ENCODE assay signal across 20 cellular contexts in the genomic region with DNA sequence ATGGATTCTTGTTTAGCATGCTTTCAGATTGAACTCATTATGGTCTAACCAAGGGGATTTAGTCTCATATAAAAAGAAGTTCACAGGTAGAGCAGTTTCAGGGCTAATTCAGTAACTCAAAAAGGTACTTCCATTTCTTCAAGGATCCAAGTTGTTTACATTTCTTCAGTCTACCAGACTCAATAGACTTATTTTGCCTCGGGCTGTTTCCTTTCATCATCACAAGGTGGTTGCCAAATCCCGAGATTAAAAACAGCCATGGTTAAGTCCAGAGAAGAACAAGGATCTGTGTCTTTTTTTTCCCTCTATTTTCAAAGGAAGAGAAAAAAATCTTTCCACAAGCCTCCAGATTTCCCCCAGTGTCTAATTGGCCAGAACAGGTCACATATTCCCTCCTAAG.
DNase-seq lines count a peak whose midpoint lies in the region; ATAC-seq and TF ChIP-seq lines count a peak whose summit lies in the region.
"Had no signal": no experiment of that assay in that cellular context is flagged by ENCODE, and none has a peak within 500 bp of the region (broad histone marks: within the 10 kb centered on the region; RNA-seq: fewer than 3 reads in every experiment).

No MANE protein-coding gene starts in this region.

- no peaks in the 10 kb centered on the region for H3K36me3 ChIP-seq in HUES6 (ENCODE audit: control insufficient read depth, insufficient read depth, low read length)
- H3K36me3 ChIP-seq in naive thymus-derived CD4-positive, alpha-beta T cell (ENCODE audit: control insufficient read depth in 2 of 3, insufficient read depth in 3 of 3, low read length in 3 of 3): no peaks in the 10 kb centered on the region
- H3K36me3 ChIP-seq in MM.1S (replicated peaks; ENCODE audit: insufficient read depth, low read length): no peaks in the 10 kb centered on the region
- H3K36me3 ChIP-seq: ascending aorta, BE2C, lower lobe of right lung, ovary, Peyer's patch, thyroid gland had no signal

- H3K27ac ChIP-seq in HUES6 (ENCODE audit: low read depth, low read length) (peak overlapping the region; percentile 87; the same call in 1 of the 2 replicates), MM.1S (ENCODE audit: low read length) (no peak overlapping the region)
- no peak overlapping the region for H3K27ac ChIP-seq in naive thymus-derived CD4-positive, alpha-beta T cell (ENCODE audit: low read depth, low read length)
- H3K27ac ChIP-seq: ascending aorta, lower lobe of right lung, ovary, Peyer's patch, thyroid gland had no signal

- H3K4me3 ChIP-seq in HUES6 (ENCODE audit: low read depth, low read length): no peak overlapping the region
- H3K4me3 ChIP-seq in naive thymus-derived CD4-positive, alpha-beta T cell (ENCODE audit: low read length): no peak overlapping the region
- H3K4me3 ChIP-seq in MM.1S (ENCODE audit: low read length): no peak overlapping the region
- H3K4me3 ChIP-seq: ascending aorta, lower lobe of right lung, ovary, Peyer's patch, thyroid gland had no signal

- peak; percentile 43 for DNase-seq in EL
- DNase-seq in MCF 10A (ENCODE audit: unreplicated experiment): peak; percentile 85
- DNase-seq in naive thymus-derived CD4-positive, alpha-beta T cell: no peak
- DNase-seq in OCI-M1 (lab: John Stamatoyannopoulos, UW): no peak
- DNase-seq in inferior parietal cortex (ENCODE audit: extremely low spot score): no peak
- DNase-seq in MM.1S: no peak
- DNase-seq: activated effector memory CD4-positive, alpha-beta T cell treated with anti-CD3 and anti-CD28 coated beads, Interleukin-2, amount 50 U/mL, for 16 hours; BE2C; cerebellar nuclear complex; H9; islet precursor cell; lower lobe of right lung; naive B cell; ovary; Peyer's patch; stimulated activated naive CD4-positive, alpha-beta T cell; thyroid gland had no signal

- no peak for ATAC-seq in naive thymus-derived CD4-positive, alpha-beta T cell
- ATAC-seq: lower lobe of right lung had no signal

- H3K27me3 ChIP-seq in HUES6 (ENCODE audit: control insufficient read depth, insufficient read depth, low read length) (no peaks in the 10 kb centered on the region), MM.1S (replicated peaks; ENCODE audit: insufficient read depth, low read length) (no peaks in the 10 kb centered on the region)
- no peaks in the 10 kb centered on the region for H3K27me3 ChIP-seq in naive thymus-derived CD4-positive, alpha-beta T cell (ENCODE audit: control insufficient read depth in 2 of 2, insufficient read depth in 2 of 2, low read length in 2 of 2)
- H3K27me3 ChIP-seq: ascending aorta, BE2C, ovary, Peyer's patch, thyroid gland had no signal

- H3K27me3 Mint-ChIP-seq in MCF 10A (ENCODE audit: insufficient read depth, unreplicated experiment): no peaks in the 10 kb centered on the region
- H3K27me3 Mint-ChIP-seq in naive thymus-derived CD4-positive, alpha-beta T cell: peaks cover 0 to 43% (median 0%) of the 10 kb centered on the region in 5 donors

- no peak overlapping the region for H3K4me3 Mint-ChIP-seq in MCF 10A (ENCODE audit: unreplicated experiment)
- H3K4me3 Mint-ChIP-seq in naive thymus-derived CD4-positive, alpha-beta T cell: peak overlapping the region in 1 of 10 donors; percentile 72
- H3K4me3 Mint-ChIP-seq: naive B cell; T-helper 2 cell treated with Interferon-gamma antibody and Interleukin-4, amounts not matched to agents 5 μg/mL and 100 μg/mL, for 36 hours had no signal

- H3K9me3 ChIP-seq in HUES6 (ENCODE audit: control insufficient read depth, insufficient read depth, low read depth, low read length) (peaks cover 6% of the 10 kb centered on the region; the same call in 1 of the 2 replicates), MM.1S (replicated peaks; ENCODE audit: insufficient read depth, low read length) (no peaks in the 10 kb centered on the region)
- H3K9me3 ChIP-seq in naive thymus-derived CD4-positive, alpha-beta T cell (ENCODE audit: control insufficient read depth in 2 of 3, low read length in 3 of 3): no peaks in the 10 kb centered on the region
- H3K9me3 ChIP-seq: ascending aorta, BE2C, lower lobe of right lung, ovary, Peyer's patch had no signal

- H3K4me1 ChIP-seq in HUES6 (ENCODE audit: control insufficient read depth, insufficient read depth, low read length): peaks cover 49% of the 10 kb centered on the region
- peaks cover 0 to 41% of the 10 kb centered on the region in 2 donors for H3K4me1 ChIP-seq in naive thymus-derived CD4-positive, alpha-beta T cell (ENCODE audit: control insufficient read depth in 2 of 2, insufficient read depth in 2 of 2, low read length in 2 of 2)
- H3K4me1 ChIP-seq in MM.1S (ENCODE audit: low read length): no peaks in the 10 kb centered on the region
- H3K4me1 ChIP-seq: BE2C had no signal

- no peaks in the 10 kb centered on the region for H4K20me1 ChIP-seq in MM.1S (ENCODE audit: insufficient read depth, low read length)

- H3F3A ChIP-seq in MM.1S (ENCODE audit: insufficient read depth, low read length): no peaks in the 10 kb centered on the region

- no peaks in the 10 kb centered on the region for H3K9me3 Mint-ChIP-seq in MCF 10A (ENCODE audit: unreplicated experiment)
- H3K9me3 Mint-ChIP-seq in naive thymus-derived CD4-positive, alpha-beta T cell: peaks cover 0 to 19% (median 6%) of the 10 kb centered on the region in 11 donors
- H3K9me3 Mint-ChIP-seq: T-helper 2 cell treated with Interferon-gamma antibody and Interleukin-4, amounts not matched to agents 5 μg/mL and 100 μg/mL, for 36 hours had no signal

- no peaks in the 10 kb centered on the region for H3K36me3 Mint-ChIP-seq in MCF 10A (ENCODE audit: insufficient read depth, unreplicated experiment)
- peaks cover 0 to 7% (median 0%) of the 10 kb centered on the region in 5 donors for H3K36me3 Mint-ChIP-seq in naive thymus-derived CD4-positive, alpha-beta T cell

- CTCF ChIA-PET in MCF 10A (lab: Yijun Ruan, JAX): interaction anchor here (0.6 to 8.0 kb wide), 3 partner anchors 77 to 85 kb away, joined by 3 to 107 read pairs (median 3); no protein-coding TSS in a partner anchor
- CTCF ChIA-PET in naive thymus-derived CD4-positive, alpha-beta T cell (lab: Charles Lee): no interaction called here

- H3K4me2 ChIP-seq in MM.1S (ENCODE audit: low read depth, low read length): no peak overlapping the region

- intact Hi-C loops in MCF 10A (cut with micrococcal nuclease): loop anchor here (10.0 kb wide), 1 partner anchor 438 kb away; no protein-coding TSS in a partner anchor
- intact Hi-C loops in naive thymus-derived CD4-positive, alpha-beta T cell (cut with micrococcal nuclease): loop anchor here in 1 of 2 donors (10.0 kb wide), 1 partner anchor 438 kb away; no protein-coding TSS in a partner anchor

- H3K79me2 ChIP-seq in MM.1S (ENCODE audit: low read length): no peaks in the 10 kb centered on the region

- POLR2A ChIA-PET in MCF 10A (lab: Yijun Ruan, JAX): interaction anchor here (0.6 kb wide), 2 partner anchors 326 to 692 kb away, joined by 4 to 5 read pairs; no protein-coding TSS in a partner anchor
- POLR2A ChIA-PET in naive thymus-derived CD4-positive, alpha-beta T cell (lab: Charles Lee): interaction anchor here (0.9 kb wide), 1 partner anchor 203 kb away, joined by 3 read pairs; no protein-coding TSS in a partner anchor

- H3K27ac Mint-ChIP-seq in MCF 10A (ENCODE audit: low read depth, unreplicated experiment): peak overlapping the region; percentile 91
- peak overlapping the region in 6 of 9 donors; percentile 52 to 92 (median 87) for H3K27ac Mint-ChIP-seq in naive thymus-derived CD4-positive, alpha-beta T cell

- peaks cover 27% of the 10 kb centered on the region for H3K4me1 Mint-ChIP-seq in MCF 10A (ENCODE audit: insufficient read depth, unreplicated experiment)
- H3K4me1 Mint-ChIP-seq in naive thymus-derived CD4-positive, alpha-beta T cell: peaks cover 25 to 71% (median 59%) of the 10 kb centered on the region in 7 donors

- H3K9me2 ChIP-seq in MM.1S (replicated peaks; ENCODE audit: insufficient read depth, low read length): no peaks in the 10 kb centered on the region

- peak overlapping the region; percentile 37 for H3K9ac ChIP-seq in HUES6 (ENCODE audit: low read length)
- no peak overlapping the region for H3K9ac ChIP-seq in MM.1S (ENCODE audit: low read length)

- BruUV-seq in MCF 10A (replicated peaks; lab: Mats Ljungman, UMichigan): no TSS peak

- no peak overlapping the region for H2AFZ ChIP-seq in MM.1S (ENCODE audit: low read length)

- TF ChIP-seq CTCF in MCF 10A (IDR thresholded peaks at IDR 0.05; ENCODE audit: unreplicated experiment) (no peak), MM.1S (IDR thresholded peaks at IDR 0.05; ENCODE audit: low read length) (no peak)

Comparison
In these comparisons a context has a peak if more than half of its experiments do, and no peak if none do; other contexts are left out.
1. DNase-seq: peak in EL (single experiment) and MCF 10A (single experiment); none in naive thymus-derived CD4-positive, alpha-beta T cell (0 of 9), OCI-M1 (single experiment), inferior parietal cortex (single experiment) and MM.1S (single experiment).